ENCODE assay signal across 18 cellular contexts in genomic region chr20:17621229-17621968, GRCh38. TPM values are rescaled to one million over a fixed set of nuclear protein-coding genes. Genes with fewer than 3 reads are reported as not detected.
DNase-seq lines count a peak whose midpoint lies in the region; ATAC-seq and TF ChIP-seq lines count a peak whose summit lies in the region.
"Had no signal": no experiment of that assay in that cellular context is flagged by ENCODE, and none has a peak within 500 bp of the region (broad histone marks: within the 10 kb centered on the region; RNA-seq: fewer than 3 reads in every experiment).

No MANE protein-coding gene starts in this region.

- no peak for TF ChIP-seq CTCF in left ventricle myocardium inferior (IDR thresholded peaks at IDR 0.05; ENCODE audit: borderline replicate concordance)
- no peak for TF ChIP-seq CTCF in BE2C (IDR thresholded peaks at IDR 0.05; ENCODE audit: low read depth, low read length)

- H3K27ac ChIP-seq in left ventricle myocardium inferior (replicated peaks): no peak overlapping the region
- H3K27ac ChIP-seq: esophagus muscularis mucosa, PC-9, SJSA1 had no signal

- H3K4me3 ChIP-seq in left ventricle myocardium inferior (no peak overlapping the region), BE2C (ENCODE audit: low read depth, low read length) (no peak overlapping the region)
- H3K4me3 ChIP-seq: esophagus muscularis mucosa, PC-9, SJSA1 had no signal

- H3K36me3 ChIP-seq in left ventricle myocardium inferior: peaks cover 85% of the 10 kb centered on the region
- no peaks in the 10 kb centered on the region for H3K36me3 ChIP-seq in BE2C

- H3K27me3 ChIP-seq in left ventricle myocardium inferior (ENCODE audit: low read depth) (no peaks in the 10 kb centered on the region), BE2C (no peaks in the 10 kb centered on the region)
- H3K27me3 ChIP-seq: esophagus muscularis mucosa, SJSA1 had no signal

- intact Hi-C loops in left ventricle myocardium inferior (cut with micrococcal nuclease): no loop called here
- intact Hi-C loops in left cardiac atrium (cut with DNase I): no loop called here
- intact Hi-C loops in head of caudate nucleus (cut with DNase I): no loop called here
- intact Hi-C loops in posterior vena cava (cut with DNase I): no loop called here

- ATAC-seq in left cardiac atrium: no peak
- ATAC-seq in GM19324 (IDR thresholded peaks at IDR 0.05; ENCODE audit: low FRiP score, unreplicated experiment): no peak
- ATAC-seq: effector memory CD8-positive, alpha-beta T cell had no signal

- DNase-seq in left ventricle myocardium inferior (peak; percentile 9), left cardiac atrium (no peak), head of caudate nucleus (peak in 26 of 42 donors; percentile 0 to 38 (median 8)), posterior vena cava (ENCODE audit: low spot score) (peak; percentile 74), NCI-H187 treated with DMSO at 0.1 percent for 48 hours (lab: John Stamatoyannopoulos, UW) (no peak), BE2C (no peak), middle frontal gyrus (ENCODE audit: extremely low spot score, low spot score) (no peak)
- DNase-seq: DMS153; effector memory CD8-positive, alpha-beta T cell; GDM1; Karpas-422; NCI-H1694 treated with DMSO at 0.1 percent for 48 hours; NCI-H345; PC-9; substantia nigra had no signal

- H3K4me1 ChIP-seq in left ventricle myocardium inferior (peaks cover 18% of the 10 kb centered on the region), BE2C (0 out of 2 replicates have a peak, but pooled peaks cover 3% of the 10 kb centered on the region)
- H3K4me1 ChIP-seq: SJSA1 had no signal

- H3K9me3 ChIP-seq in left ventricle myocardium inferior (replicated peaks): no peaks in the 10 kb centered on the region
- no peaks in the 10 kb centered on the region for H3K9me3 ChIP-seq in BE2C
- H3K9me3 ChIP-seq: esophagus muscularis mucosa, SJSA1 had no signal

RNA-seq across cellular contexts. Expression of gene DSTN, which starts 51.5 kb away (rescaled TPM):
- total RNA-seq in left ventricle myocardium inferior (635 TPM), left cardiac atrium (100 to 1,000 TPM; 547 to 572 TPM), posterior vena cava (1,000 to 10,000 TPM; 1,245 to 1,338 TPM)
- 211 TPM for polyA plus RNA-seq in BE2C (2012; ENCODE audit: insufficient read depth, insufficient read length, low read depth)

Comparison
In these comparisons a context has a peak if more than half of its experiments do, and no peak if none do; other contexts are left out.
1. DNase-seq: peak in left ventricle myocardium inferior (single experiment), head of caudate nucleus (26 of 42) and posterior vena cava (single experiment); none in left cardiac atrium (single experiment), NCI-H187 treated with DMSO at 0.1 percent for 48 hours (single experiment), BE2C (single experiment) and middle frontal gyrus (single experiment).